1 cellular context compared by ENCODE assay signal in genomic region chr17:69175262-69175811, GRCh38.
TF ChIP-seq lines count a peak whose summit lies in the region.

No MANE protein-coding gene starts in this region.

TF ChIP-seq in SK-N-SH treated with all-trans-retinoic acid at 6 μM for 48 hours, 23 proteins besides CTCF, POLR2A, EP300 and RAD21 (continued from another document):
- TF ChIP-seq CSDC2 (CRISPR knock-in tag; IDR thresholded peaks at IDR 0.05): no peak
- TF ChIP-seq TCF4 (CRISPR knock-in tag; IDR thresholded peaks at IDR 0.05; ENCODE audit: borderline replicate concordance): no peak
- TF ChIP-seq OSR1 (CRISPR knock-in tag; IDR thresholded peaks at IDR 0.05): no peak
- TF ChIP-seq ARNTL (CRISPR knock-in tag; IDR thresholded peaks at IDR 0.05; ENCODE audit: borderline replicate concordance, low read depth): no peak
- no peak for TF ChIP-seq ZNF565 (CRISPR knock-in tag; conservative IDR thresholded peaks at IDR 0.05; ENCODE audit: low read depth)
- TF ChIP-seq, protein P1, sequence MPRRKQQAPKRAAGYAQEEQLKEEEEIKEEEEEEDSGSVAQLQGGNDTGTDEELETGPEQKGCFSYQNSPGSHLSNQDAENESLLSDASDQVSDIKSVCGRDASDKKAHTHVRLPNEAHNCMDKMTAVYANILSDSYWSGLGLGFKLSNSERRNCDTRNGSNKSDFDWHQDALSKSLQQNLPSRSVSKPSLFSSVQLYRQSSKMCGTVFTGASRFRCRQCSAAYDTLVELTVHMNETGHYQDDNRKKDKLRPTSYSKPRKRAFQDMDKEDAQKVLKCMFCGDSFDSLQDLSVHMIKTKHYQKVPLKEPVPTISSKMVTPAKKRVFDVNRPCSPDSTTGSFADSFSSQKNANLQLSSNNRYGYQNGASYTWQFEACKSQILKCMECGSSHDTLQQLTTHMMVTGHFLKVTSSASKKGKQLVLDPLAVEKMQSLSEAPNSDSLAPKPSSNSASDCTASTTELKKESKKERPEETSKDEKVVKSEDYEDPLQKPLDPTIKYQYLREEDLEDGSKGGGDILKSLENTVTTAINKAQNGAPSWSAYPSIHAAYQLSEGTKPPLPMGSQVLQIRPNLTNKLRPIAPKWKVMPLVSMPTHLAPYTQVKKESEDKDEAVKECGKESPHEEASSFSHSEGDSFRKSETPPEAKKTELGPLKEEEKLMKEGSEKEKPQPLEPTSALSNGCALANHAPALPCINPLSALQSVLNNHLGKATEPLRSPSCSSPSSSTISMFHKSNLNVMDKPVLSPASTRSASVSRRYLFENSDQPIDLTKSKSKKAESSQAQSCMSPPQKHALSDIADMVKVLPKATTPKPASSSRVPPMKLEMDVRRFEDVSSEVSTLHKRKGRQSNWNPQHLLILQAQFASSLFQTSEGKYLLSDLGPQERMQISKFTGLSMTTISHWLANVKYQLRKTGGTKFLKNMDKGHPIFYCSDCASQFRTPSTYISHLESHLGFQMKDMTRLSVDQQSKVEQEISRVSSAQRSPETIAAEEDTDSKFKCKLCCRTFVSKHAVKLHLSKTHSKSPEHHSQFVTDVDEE (CRISPR knock-in tag; IDR thresholded peaks at IDR 0.05): no peak
